Comparison of ENCODE assay signal across 14 cellular contexts in genomic region chrX:40867352-40867751, GRCh38.
A peak's percentile ranks its signal among the peaks of the same experiment; 100 is the strongest.
DNase-seq lines count a peak whose midpoint lies in the region; ATAC-seq, FAIRE-seq and TF ChIP-seq lines count a peak whose summit lies in the region.
"Had no signal": no experiment of that assay in that cellular context is flagged by ENCODE, and none has a peak within 500 bp of the region (broad histone marks: within the 10 kb centered on the region; RNA-seq: fewer than 3 reads in every experiment).

No MANE protein-coding gene starts in this region.

- H3K27ac ChIP-seq in HEK293 (ENCODE audit: extremely low read depth, low read depth, low read length) = 0 out of 2 replicates have a peak overlapping the region, but pooled peaks have one; percentile 22
- peak overlapping the region in 4 of 5 donors; percentile 22 to 66 (median 56) for H3K27ac ChIP-seq in adrenal gland
- H3K27ac ChIP-seq in skeletal muscle tissue (ENCODE audit: low read depth, low read length) = peak overlapping the region; percentile 54

- DNase-seq in adrenal gland (peak; percentile 38 to 77 (median 69)), left ventricle myocardium superior (no peak), T-helper 17 cell (no peak), GM12891 (ENCODE audit: insufficient read length, low spot score) (no peak), NCI-H2107 (lab: John Stamatoyannopoulos, UW) (no peak)
- DNase-seq in activated CD8-positive, alpha-beta T cell treated with anti-CD3 and anti-CD28 coated beads, Interleukin-2, amount 10 ng/mL, durations not matched to agents 7 days and 5 days = no peak
- DNase-seq: activated effector memory CD4-positive, alpha-beta T cell treated with anti-CD3 and anti-CD28 coated beads, Interleukin-2, amount 50 U/mL, for 16 hours; H7; NCI-H1436 treated with DMSO at 0.1 percent for 48 hours; posterior cingulate gyrus had no signal

- no peaks in the 10 kb centered on the region for H3K4me1 Mint-ChIP-seq in T-helper 17 cell
- peaks cover 5% of the 10 kb centered on the region for H3K4me1 Mint-ChIP-seq in activated CD8-positive, alpha-beta T cell treated with anti-CD3 and anti-CD28 coated beads, Interleukin-2, amount 10 ng/mL, durations not matched to agents 7 days and 5 days (ENCODE audit: low read depth)

- H3K4me1 ChIP-seq in HEK293 (ENCODE audit: control insufficient read depth, insufficient read depth, low read length) (peaks cover 4% of the 10 kb centered on the region; the same call in 1 of the 2 replicates), adrenal gland (replicated peaks in 1 of 2) (peaks cover 0 to 4% of the 10 kb centered on the region in 2 donors), skeletal muscle tissue (ENCODE audit: control insufficient read depth in 3 of 3, insufficient read depth in 3 of 3, low read length in 3 of 3) (peaks cover 6 to 28% (median 19%) of the 10 kb centered on the region in 3 donors)

- WGBS in adrenal gland, 4 donors = 4 to 14% (median 12%) methylated on average over 1 of the region's 1 CpG; no CpG with 5 or more reads in 1 of the 4 donors

- H3K9ac ChIP-seq in skeletal muscle tissue (ENCODE audit: low read depth in 1 of 3, low read length in 3 of 3) = no peak overlapping the region

- no peaks in the 10 kb centered on the region for H3K36me3 Mint-ChIP-seq in T-helper 17 cell (ENCODE audit: low read depth)
- no peaks in the 10 kb centered on the region for H3K36me3 Mint-ChIP-seq in activated CD8-positive, alpha-beta T cell treated with anti-CD3 and anti-CD28 coated beads, Interleukin-2, amount 10 ng/mL, durations not matched to agents 7 days and 5 days (ENCODE audit: low read depth)

- FAIRE-seq in GM12891 (lab: Jason Lieb, UNC) = no peak
- FAIRE-seq: endometrium, islet of Langerhans had no signal

- intact Hi-C loops in adrenal gland (cut with DNase I) (no loop called here), left ventricle myocardium superior (cut with micrococcal nuclease) (no loop called here)

- H3K9me3 Mint-ChIP-seq in activated CD8-positive, alpha-beta T cell treated with anti-CD3 and anti-CD28 coated beads, Interleukin-2, amount 10 ng/mL, durations not matched to agents 7 days and 5 days (ENCODE audit: insufficient read depth) = no peaks in the 10 kb centered on the region

- H3K9me3 ChIP-seq in HEK293 (ENCODE audit: control insufficient read depth, insufficient read depth, low read depth, low read length) = no peaks in the 10 kb centered on the region
- no peaks in the 10 kb centered on the region for H3K9me3 ChIP-seq in adrenal gland (replicated peaks in 1 of 3)
- no peaks in the 10 kb centered on the region for H3K9me3 ChIP-seq in skeletal muscle tissue (ENCODE audit: control insufficient read depth in 3 of 3, low read length in 3 of 3)
- no peaks in the 10 kb centered on the region for H3K9me3 ChIP-seq in T-helper 17 cell (ENCODE audit: control insufficient read depth, low read length, poor library complexity, severe bottlenecking)

- POLR2A ChIA-PET in HEK293 (lab: Yijun Ruan, JAX) = interaction anchor here (1.0 kb wide), 1 partner anchor 218 kb away, joined by 3 read pairs; the partner anchor contains the start of gene USP9X
- POLR2A ChIA-PET in activated CD8-positive, alpha-beta T cell treated with anti-CD3 and anti-CD28 coated beads, Interleukin-2, amount 10 ng/mL, durations not matched to agents 7 days and 5 days (lab: Charles Lee) = no interaction called here

- H3K27me3 Mint-ChIP-seq in T-helper 17 cell = no peaks in the 10 kb centered on the region
- H3K27me3 Mint-ChIP-seq in activated CD8-positive, alpha-beta T cell treated with anti-CD3 and anti-CD28 coated beads, Interleukin-2, amount 10 ng/mL, durations not matched to agents 7 days and 5 days (ENCODE audit: low read depth) = peaks cover 10% of the 10 kb centered on the region

- H3K36me3 ChIP-seq in HEK293 (ENCODE audit: control insufficient read depth in 2 of 2, insufficient read depth in 1 of 2, low read length in 2 of 2) = no peaks in the 10 kb centered on the region
- no peaks in the 10 kb centered on the region for H3K36me3 ChIP-seq in adrenal gland (replicated peaks in 1 of 2)
- H3K36me3 ChIP-seq in skeletal muscle tissue (ENCODE audit: control insufficient read depth in 3 of 3, insufficient read depth in 3 of 3, low read length in 3 of 3) = no peaks in the 10 kb centered on the region

- H3K4me3 ChIP-seq in HEK293 (ENCODE audit: low read depth, low read length) (no peak overlapping the region), adrenal gland (no peak overlapping the region), skeletal muscle tissue (ENCODE audit: low read length in 3 of 3) (no peak overlapping the region)

- TF ChIP-seq CTCF in HEK293 (tag by site-specific recombination; IDR thresholded peaks at IDR 0.05) (no peak), adrenal gland (IDR thresholded peaks at IDR 0.05) (no peak)

- ATAC-seq in left ventricle myocardium superior (peak; percentile 70), T-helper 17 cell (no peak)
- no peak for ATAC-seq in activated CD8-positive, alpha-beta T cell treated with anti-CD3 and anti-CD28 coated beads, Interleukin-2, amount 10 ng/mL, durations not matched to agents 7 days and 5 days

- H3K27me3 ChIP-seq in adrenal gland (no peaks in the 10 kb centered on the region), skeletal muscle tissue (ENCODE audit: control insufficient read depth in 3 of 3, insufficient read depth in 3 of 3, low read length in 3 of 3) (no peaks in the 10 kb centered on the region)

- CTCF ChIA-PET in HEK293 (lab: Yijun Ruan, JAX) = interaction anchor here (0.6 to 1.9 kb wide), 4 partner anchors 10 to 137 kb away, joined by 3 to 8 read pairs (median 4); no protein-coding TSS in a partner anchor
- CTCF ChIA-PET in activated CD8-positive, alpha-beta T cell treated with anti-CD3 and anti-CD28 coated beads, Interleukin-2, amount 10 ng/mL, durations not matched to agents 7 days and 5 days (lab: Charles Lee) = no interaction called here

- TF ChIP-seq POLR2A in adrenal gland (IDR thresholded peaks at IDR 0.05) (no peak), GM12891 (IDR thresholded peaks at IDR 0.05; ENCODE audit: low read depth, low read length) (no peak)

- no peak overlapping the region for H3K4me3 Mint-ChIP-seq in T-helper 17 cell
- H3K4me3 Mint-ChIP-seq in activated CD8-positive, alpha-beta T cell treated with anti-CD3 and anti-CD28 coated beads, Interleukin-2, amount 10 ng/mL, durations not matched to agents 7 days and 5 days = no peak overlapping the region

- no peak overlapping the region for H3K27ac Mint-ChIP-seq in T-helper 17 cell
- H3K27ac Mint-ChIP-seq in activated CD8-positive, alpha-beta T cell treated with anti-CD3 and anti-CD28 coated beads, Interleukin-2, amount 10 ng/mL, durations not matched to agents 7 days and 5 days = no peak overlapping the region

TF ChIP-seq in HEK293, 187 proteins besides CTCF, POLR2A, EP300 and RAD21 (continues in another document):
- TF ChIP-seq PRDM1 (tag by site-specific recombination; IDR thresholded peaks at IDR 0.05) = 0 out of 2 replicates have a peak, but pooled peaks have one; percentile 9
- TF ChIP-seq PRDM4 (tag by site-specific recombination; IDR thresholded peaks at IDR 0.05) = no peak

TF ChIP-seq in GM12891, 5 proteins besides CTCF, POLR2A, EP300 and RAD21:
- TF ChIP-seq POLR2AphosphoS5 (IDR thresholded peaks at IDR 0.05; ENCODE audit: low read depth, low read length) = no peak
- TF ChIP-seq SPI1 (IDR thresholded peaks at IDR 0.05; ENCODE audit: low read depth, low read length) = no peak
- no peak for TF ChIP-seq PAX5 (IDR thresholded peaks at IDR 0.05; ENCODE audit: insufficient read depth, low read length, severe bottlenecking)
- TF ChIP-seq POU2F2 (IDR thresholded peaks at IDR 0.05; ENCODE audit: low read depth, low read length) = no peak
- TF ChIP-seq TAF1 (IDR thresholded peaks at IDR 0.05; ENCODE audit: low read depth, low read length) = no peak

Comparison
In these comparisons a context has a peak if more than half of its experiments do, and no peak if none do; other contexts are left out.
1. DNase-seq: peak in adrenal gland (7 of 7); none in left ventricle myocardium superior (single experiment), T-helper 17 cell (0 of 3), GM12891 (single experiment), NCI-H2107 (single experiment) and activated CD8-positive, alpha-beta T cell treated with anti-CD3 and anti-CD28 coated beads, Interleukin-2, amount 10 ng/mL, durations not matched to agents 7 days and 5 days (single experiment).
2. Peak in every context shown above with its lines, with median percentiles within 50 percentile points of each other: H3K27ac ChIP-seq.